In genomic region chr4:6687947-6688878, GRCh38 we compare ENCODE assay signal across 9 cellular contexts. TPM values are rescaled to one million over a fixed set of nuclear protein-coding genes. Genes with fewer than 3 reads are reported as not detected.
DNase-seq lines count a peak whose midpoint lies in the region; ATAC-seq, FAIRE-seq and TF ChIP-seq lines count a peak whose summit lies in the region.
"Had no signal": no experiment of that assay in that cellular context is flagged by ENCODE, and none has a peak within 500 bp of the region (broad histone marks: within the 10 kb centered on the region; RNA-seq: fewer than 3 reads in every experiment).

No MANE protein-coding gene starts in this region.

- TF ChIP-seq CTCF in left lung (IDR thresholded peaks at IDR 0.05) (no peak), OCI-LY7 (conservative IDR thresholded peaks at IDR 0.05; ENCODE audit: low read length) (no peak)

- H3K36me3 ChIP-seq in left lung (no peaks in the 10 kb centered on the region), OCI-LY7 (ENCODE audit: insufficient read depth, low read length) (no peaks in the 10 kb centered on the region), MG63 (no peaks in the 10 kb centered on the region)
- H3K36me3 ChIP-seq: left ventricle myocardium inferior had no signal

- no peak overlapping the region for H2AFZ ChIP-seq in OCI-LY7 (ENCODE audit: low read length)

- H3K27me3 Mint-ChIP-seq in activated naive CD4-positive, alpha-beta T cell treated with anti-CD3 and anti-CD28 coated beads, Interleukin-2, amount 10 ng/mL, durations not matched to agents 7 days and 5 days = no peaks in the 10 kb centered on the region
- H3K27me3 Mint-ChIP-seq in activated CD4-positive, alpha-beta memory T cell treated with anti-CD3 and anti-CD28 coated beads for 36 hours = no peaks in the 10 kb centered on the region

- peak overlapping the region; percentile 71 to 73 for H3K27ac ChIP-seq in left lung
- no peak overlapping the region for H3K27ac ChIP-seq in OCI-LY7 (ENCODE audit: low read depth, low read length, poor library complexity, severe bottlenecking)
- H3K27ac ChIP-seq: left ventricle myocardium inferior had no signal

- no peaks in the 10 kb centered on the region for H3K9me2 ChIP-seq in OCI-LY7 (ENCODE audit: insufficient read depth, low read length)

- H3K4me3 Mint-ChIP-seq in activated naive CD4-positive, alpha-beta T cell treated with anti-CD3 and anti-CD28 coated beads, Interleukin-2, amount 10 ng/mL, durations not matched to agents 7 days and 5 days = peak overlapping the region; percentile 82
- peak overlapping the region; percentile 74 for H3K4me3 Mint-ChIP-seq in activated CD4-positive, alpha-beta memory T cell treated with anti-CD3 and anti-CD28 coated beads for 36 hours

- DNase-seq in activated naive CD4-positive, alpha-beta T cell treated with anti-CD3 and anti-CD28 coated beads, Interleukin-2, amount 10 ng/mL, durations not matched to agents 7 days and 5 days = no peak
- DNase-seq in activated naive CD4-positive, alpha-beta T cell treated with anti-CD3 and anti-CD28 coated beads, Interleukin-2, amount 50 U/mL, for 72 hours (ENCODE audit: low spot score in 2 of 2) = no peak
- DNase-seq in activated CD4-positive, alpha-beta memory T cell treated with anti-CD3 and anti-CD28 coated beads for 36 hours = no peak
- DNase-seq in left lung (peak in 1 of 2 donors; percentile 10), OCI-LY7 (ENCODE audit: low spot score) (no peak), GM19239 (ENCODE audit: insufficient read length, low spot score) (no peak), MG63 (no peak)
- DNase-seq: left ventricle myocardium inferior had no signal

- H3K4me3 ChIP-seq in left lung (no peak overlapping the region), OCI-LY7 (ENCODE audit: low read depth, low read length, poor library complexity, severe bottlenecking) (no peak overlapping the region), MG63 (no peak overlapping the region)
- H3K4me3 ChIP-seq: left ventricle myocardium inferior had no signal

- no peaks in the 10 kb centered on the region for H3K9me3 Mint-ChIP-seq in activated naive CD4-positive, alpha-beta T cell treated with anti-CD3 and anti-CD28 coated beads, Interleukin-2, amount 10 ng/mL, durations not matched to agents 7 days and 5 days
- no peaks in the 10 kb centered on the region for H3K9me3 Mint-ChIP-seq in activated naive CD4-positive, alpha-beta T cell treated with anti-CD3 and anti-CD28 coated beads, Interleukin-2, amount 50 U/mL, for 72 hours
- H3K9me3 Mint-ChIP-seq in activated CD4-positive, alpha-beta memory T cell treated with anti-CD3 and anti-CD28 coated beads for 36 hours = no peaks in the 10 kb centered on the region

- H3K4me2 ChIP-seq in OCI-LY7 (ENCODE audit: low read length) = no peak overlapping the region

- peaks cover 74% of the 10 kb centered on the region for H3K4me1 Mint-ChIP-seq in activated naive CD4-positive, alpha-beta T cell treated with anti-CD3 and anti-CD28 coated beads, Interleukin-2, amount 10 ng/mL, durations not matched to agents 7 days and 5 days
- H3K4me1 Mint-ChIP-seq in activated CD4-positive, alpha-beta memory T cell treated with anti-CD3 and anti-CD28 coated beads for 36 hours (ENCODE audit: low read depth) = peaks cover 69% of the 10 kb centered on the region

- H3K27me3 ChIP-seq in left lung = no peaks in the 10 kb centered on the region
- H3K27me3 ChIP-seq in MG63 = no peaks in the 10 kb centered on the region

- FAIRE-seq in GM19239 (lab: Jason Lieb, UNC) = no peak

- H4K20me1 ChIP-seq in OCI-LY7 (ENCODE audit: insufficient read depth, low read length) = no peaks in the 10 kb centered on the region

- peaks cover 18% of the 10 kb centered on the region for H3K36me3 Mint-ChIP-seq in activated naive CD4-positive, alpha-beta T cell treated with anti-CD3 and anti-CD28 coated beads, Interleukin-2, amount 10 ng/mL, durations not matched to agents 7 days and 5 days
- H3K36me3 Mint-ChIP-seq in activated naive CD4-positive, alpha-beta T cell treated with anti-CD3 and anti-CD28 coated beads, Interleukin-2, amount 50 U/mL, for 72 hours = no peaks in the 10 kb centered on the region
- peaks cover 2% of the 10 kb centered on the region for H3K36me3 Mint-ChIP-seq in activated CD4-positive, alpha-beta memory T cell treated with anti-CD3 and anti-CD28 coated beads for 36 hours

- POLR2A ChIA-PET in activated CD4-positive, alpha-beta memory T cell treated with anti-CD3 and anti-CD28 coated beads for 36 hours (lab: Charles Lee) = interaction anchor here (1.1 to 3.2 kb wide), 3 partner anchors 13 to 28 kb away, joined by 3 to 39 read pairs (median 9); partner anchors contain the start of gene BLOC1S4
- POLR2A ChIA-PET in OCI-LY7 (lab: Charles Lee) = no interaction called here

- peaks cover 9 to 45% of the 10 kb centered on the region in 2 donors for H3K4me1 ChIP-seq in left lung
- H3K4me1 ChIP-seq in OCI-LY7 (ENCODE audit: insufficient read depth, low read length, poor library complexity, severe bottlenecking) = no peaks in the 10 kb centered on the region

- H3K9me3 ChIP-seq in left lung (no peaks in the 10 kb centered on the region), OCI-LY7 (ENCODE audit: low read length) (no peaks in the 10 kb centered on the region), MG63 (no peaks in the 10 kb centered on the region)
- H3K9me3 ChIP-seq: left ventricle myocardium inferior had no signal

- CTCF ChIA-PET in activated naive CD4-positive, alpha-beta T cell treated with anti-CD3 and anti-CD28 coated beads, Interleukin-2, amount 10 ng/mL, durations not matched to agents 7 days and 5 days (lab: Charles Lee) = interaction anchor here (0.9 to 3.7 kb wide), 5 partner anchors 13 to 187 kb away, joined by 3 to 44 read pairs (median 12); a partner anchor contains a TSS
- CTCF ChIA-PET in activated CD4-positive, alpha-beta memory T cell treated with anti-CD3 and anti-CD28 coated beads for 36 hours (lab: Charles Lee) = interaction anchor here (1.0 to 5.4 kb wide), 6 partner anchors 13 to 142 kb away, joined by 3 to 56 read pairs (median 12); a partner anchor contains a TSS
- CTCF ChIA-PET in OCI-LY7 (lab: Charles Lee; ENCODE audit: unreplicated experiment) = no interaction called here

- BruUV-seq in OCI-LY7 (replicated peaks; lab: Mats Ljungman, UMichigan) = no TSS peak

- intact Hi-C loops in activated CD4-positive, alpha-beta memory T cell treated with anti-CD3 and anti-CD28 coated beads for 36 hours (cut with micrococcal nuclease) = no loop called here
- intact Hi-C loops in left lung (cut with DNase I) (no loop called here), OCI-LY7 (cut with micrococcal nuclease; ENCODE audit: unreplicated experiment) (loop anchor here (10.0 kb wide), 1 partner anchor 957 kb away; no protein-coding TSS in a partner anchor)

- no peaks in the 10 kb centered on the region for H3K79me2 ChIP-seq in OCI-LY7 (ENCODE audit: insufficient read depth, low read depth, low read length)

- H3K27ac Mint-ChIP-seq in activated naive CD4-positive, alpha-beta T cell treated with anti-CD3 and anti-CD28 coated beads, Interleukin-2, amount 10 ng/mL, durations not matched to agents 7 days and 5 days = peak overlapping the region; percentile 99
- H3K27ac Mint-ChIP-seq in activated naive CD4-positive, alpha-beta T cell treated with anti-CD3 and anti-CD28 coated beads, Interleukin-2, amount 50 U/mL, for 72 hours = peak overlapping the region in 1 of 2 donors; percentile 77
- peak overlapping the region; percentile 89 for H3K27ac Mint-ChIP-seq in activated CD4-positive, alpha-beta memory T cell treated with anti-CD3 and anti-CD28 coated beads for 36 hours

- ATAC-seq in activated naive CD4-positive, alpha-beta T cell treated with anti-CD3 and anti-CD28 coated beads, Interleukin-2, amount 50 U/mL, for 72 hours = no peak
- ATAC-seq in left lung (no peak), GM18520 (IDR thresholded peaks at IDR 0.05; ENCODE audit: unreplicated experiment) (no peak)

RNA-seq across cellular contexts. Expression of gene S100P, which starts 5.5 kb away (rescaled TPM):
- total RNA-seq in activated naive CD4-positive, alpha-beta T cell treated with anti-CD3 and anti-CD28 coated beads, Interleukin-2, amount 50 U/mL, for 72 hours = 1 to 10 TPM in 1 of 2 donors, not detected in 1; 1.7 TPM
- 10 to 100 TPM; 19.3 to 20.3 TPM for total RNA-seq in activated CD4-positive, alpha-beta memory T cell treated with anti-CD3 and anti-CD28 coated beads for 36 hours
- total RNA-seq in left lung (10 to 100 TPM in 1 of 2 donors, 1 to 10 TPM in 1; 5.9 to 85.0 TPM), OCI-LY7 (2022) (not detected in 2 replicates)
- not detected in 2 replicates for total RNA-seq in OCI-LY7 (2014; rRNA removed; shearing (Covaris generic))
- not detected in 2 replicates for total RNA-seq in MG63 (2014; rRNA removed; shearing (Covaris generic); ENCODE audit: low replicate concordance)
- total RNA-seq: left ventricle myocardium inferior had no signal

RNA-seq across cellular contexts. Expression of gene MRFAP1L1, which starts 21.5 kb away (rescaled TPM):
- total RNA-seq in activated naive CD4-positive, alpha-beta T cell treated with anti-CD3 and anti-CD28 coated beads, Interleukin-2, amount 50 U/mL, for 72 hours = 10 to 100 TPM; 23.1 to 40.5 TPM
- total RNA-seq in activated CD4-positive, alpha-beta memory T cell treated with anti-CD3 and anti-CD28 coated beads for 36 hours = 10 to 100 TPM; 50.7 to 52.0 TPM
- total RNA-seq in left lung (10 to 100 TPM; 43.3 to 46.2 TPM), OCI-LY7 (2022) (49.3 and 50.1 TPM in 2 replicates)
- 50.5 and 79.2 TPM in 2 replicates for total RNA-seq in OCI-LY7 (2014; rRNA removed; shearing (Covaris generic))
- 22.8 and 36.4 TPM in 2 replicates for total RNA-seq in MG63 (2014; rRNA removed; shearing (Covaris generic); ENCODE audit: low replicate concordance)

RNA-seq across cellular contexts. Expression of gene BLOC1S4, which starts 27.8 kb away (rescaled TPM):
- 10 to 100 TPM in 1 of 2 donors, 1 to 10 TPM in 1; 7.2 to 15.9 TPM for total RNA-seq in activated naive CD4-positive, alpha-beta T cell treated with anti-CD3 and anti-CD28 coated beads, Interleukin-2, amount 50 U/mL, for 72 hours
- 10 to 100 TPM; 17.0 to 19.7 TPM for total RNA-seq in activated CD4-positive, alpha-beta memory T cell treated with anti-CD3 and anti-CD28 coated beads for 36 hours
- total RNA-seq in left lung (10 to 100 TPM; 10.8 to 11.1 TPM), OCI-LY7 (2022) (26.1 and 32.3 TPM in 2 replicates)
- 26.5 and 36.1 TPM in 2 replicates for total RNA-seq in OCI-LY7 (2014; rRNA removed; shearing (Covaris generic))
- total RNA-seq in MG63 (2014; rRNA removed; shearing (Covaris generic); ENCODE audit: low replicate concordance) = 15.6 and 16.0 TPM in 2 replicates

RNA-seq across cellular contexts. Expression of gene MRFAP1, which starts 47.7 kb away (rescaled TPM):
- total RNA-seq in activated naive CD4-positive, alpha-beta T cell treated with anti-CD3 and anti-CD28 coated beads, Interleukin-2, amount 50 U/mL, for 72 hours = 100 to 1,000 TPM in 1 of 2 donors, 10 to 100 TPM in 1; 72.7 to 114 TPM
- total RNA-seq in activated CD4-positive, alpha-beta memory T cell treated with anti-CD3 and anti-CD28 coated beads for 36 hours = 100 to 1,000 TPM; 122 to 130 TPM
- total RNA-seq in left lung (100 to 1,000 TPM; 256 to 273 TPM), OCI-LY7 (2022) (213 and 224 TPM in 2 replicates)
- total RNA-seq in OCI-LY7 (2014; rRNA removed; shearing (Covaris generic)) = 90.8 and 142 TPM in 2 replicates
- total RNA-seq in MG63 (2014; rRNA removed; shearing (Covaris generic); ENCODE audit: low replicate concordance) = 155 and 175 TPM in 2 replicates
